ENCODE assay signal across 1 cellular context in the genomic region with DNA sequence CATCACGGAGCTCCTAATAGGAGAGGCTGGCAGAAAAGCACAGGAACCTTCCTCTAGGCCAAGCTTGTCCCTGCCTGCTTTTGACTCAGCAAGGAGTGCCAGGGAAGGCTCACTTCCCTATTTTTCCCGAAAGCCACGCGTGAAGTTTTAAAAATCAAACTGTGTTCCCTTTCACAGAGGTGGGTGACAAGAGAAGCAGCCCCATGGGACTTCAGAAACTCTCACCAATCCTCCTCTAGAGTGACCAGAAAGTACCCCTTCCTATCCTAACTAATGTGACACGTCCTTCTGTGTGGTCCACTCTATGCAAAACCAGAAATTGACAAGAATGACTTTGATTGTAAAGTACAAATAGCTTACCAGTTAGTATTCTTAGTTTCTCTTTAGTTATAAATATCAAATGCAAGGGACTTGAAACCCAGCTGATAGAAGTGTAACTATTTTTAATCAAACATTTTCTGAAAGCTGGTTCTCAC.
TF ChIP-seq lines count a peak whose summit lies in the region.

No MANE protein-coding gene starts in this region.

TF ChIP-seq in SK-N-SH treated with all-trans-retinoic acid at 6 μM for 48 hours, 23 proteins besides CTCF, POLR2A, EP300 and RAD21 (continued from another document):
- TF ChIP-seq, protein P1, sequence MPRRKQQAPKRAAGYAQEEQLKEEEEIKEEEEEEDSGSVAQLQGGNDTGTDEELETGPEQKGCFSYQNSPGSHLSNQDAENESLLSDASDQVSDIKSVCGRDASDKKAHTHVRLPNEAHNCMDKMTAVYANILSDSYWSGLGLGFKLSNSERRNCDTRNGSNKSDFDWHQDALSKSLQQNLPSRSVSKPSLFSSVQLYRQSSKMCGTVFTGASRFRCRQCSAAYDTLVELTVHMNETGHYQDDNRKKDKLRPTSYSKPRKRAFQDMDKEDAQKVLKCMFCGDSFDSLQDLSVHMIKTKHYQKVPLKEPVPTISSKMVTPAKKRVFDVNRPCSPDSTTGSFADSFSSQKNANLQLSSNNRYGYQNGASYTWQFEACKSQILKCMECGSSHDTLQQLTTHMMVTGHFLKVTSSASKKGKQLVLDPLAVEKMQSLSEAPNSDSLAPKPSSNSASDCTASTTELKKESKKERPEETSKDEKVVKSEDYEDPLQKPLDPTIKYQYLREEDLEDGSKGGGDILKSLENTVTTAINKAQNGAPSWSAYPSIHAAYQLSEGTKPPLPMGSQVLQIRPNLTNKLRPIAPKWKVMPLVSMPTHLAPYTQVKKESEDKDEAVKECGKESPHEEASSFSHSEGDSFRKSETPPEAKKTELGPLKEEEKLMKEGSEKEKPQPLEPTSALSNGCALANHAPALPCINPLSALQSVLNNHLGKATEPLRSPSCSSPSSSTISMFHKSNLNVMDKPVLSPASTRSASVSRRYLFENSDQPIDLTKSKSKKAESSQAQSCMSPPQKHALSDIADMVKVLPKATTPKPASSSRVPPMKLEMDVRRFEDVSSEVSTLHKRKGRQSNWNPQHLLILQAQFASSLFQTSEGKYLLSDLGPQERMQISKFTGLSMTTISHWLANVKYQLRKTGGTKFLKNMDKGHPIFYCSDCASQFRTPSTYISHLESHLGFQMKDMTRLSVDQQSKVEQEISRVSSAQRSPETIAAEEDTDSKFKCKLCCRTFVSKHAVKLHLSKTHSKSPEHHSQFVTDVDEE (CRISPR knock-in tag; IDR thresholded peaks at IDR 0.05) = no peak
- TF ChIP-seq ESRRG (CRISPR knock-in tag; IDR thresholded peaks at IDR 0.05) (no peak), ZFP30 (CRISPR knock-in tag; IDR thresholded peaks at IDR 0.05) (no peak), ISL1 (CRISPR knock-in tag; IDR thresholded peaks at IDR 0.05) (no peak), ZNF70 (CRISPR knock-in tag; IDR thresholded peaks at IDR 0.05) (no peak), OSR1 (CRISPR knock-in tag; IDR thresholded peaks at IDR 0.05) (no peak)
